In genomic region chr17:79192503-79193500, GRCh38 we compare ENCODE assay signal across 1 cellular context.
A peak's percentile ranks its signal among the peaks of the same experiment; 100 is the strongest.
TF ChIP-seq lines count a peak whose summit lies in the region.

No MANE protein-coding gene starts in this region.

TF ChIP-seq in WTC11, 78 proteins besides CTCF, POLR2A, EP300 and RAD21 (continued from another document):
- TF ChIP-seq ZBTB21 (CRISPR knock-in tag; IDR thresholded peaks at IDR 0.05; ENCODE audit: borderline replicate concordance) = peak; percentile 7; the same call in 1 of the 2 replicates
- TF ChIP-seq CBFB (CRISPR knock-in tag; IDR thresholded peaks at IDR 0.05; ENCODE audit: low read depth) = no peak; the same call in 1 of the 2 replicates
- no peak for TF ChIP-seq NFATC4 (CRISPR knock-in tag; IDR thresholded peaks at IDR 0.05)
- TF ChIP-seq, protein P1, sequence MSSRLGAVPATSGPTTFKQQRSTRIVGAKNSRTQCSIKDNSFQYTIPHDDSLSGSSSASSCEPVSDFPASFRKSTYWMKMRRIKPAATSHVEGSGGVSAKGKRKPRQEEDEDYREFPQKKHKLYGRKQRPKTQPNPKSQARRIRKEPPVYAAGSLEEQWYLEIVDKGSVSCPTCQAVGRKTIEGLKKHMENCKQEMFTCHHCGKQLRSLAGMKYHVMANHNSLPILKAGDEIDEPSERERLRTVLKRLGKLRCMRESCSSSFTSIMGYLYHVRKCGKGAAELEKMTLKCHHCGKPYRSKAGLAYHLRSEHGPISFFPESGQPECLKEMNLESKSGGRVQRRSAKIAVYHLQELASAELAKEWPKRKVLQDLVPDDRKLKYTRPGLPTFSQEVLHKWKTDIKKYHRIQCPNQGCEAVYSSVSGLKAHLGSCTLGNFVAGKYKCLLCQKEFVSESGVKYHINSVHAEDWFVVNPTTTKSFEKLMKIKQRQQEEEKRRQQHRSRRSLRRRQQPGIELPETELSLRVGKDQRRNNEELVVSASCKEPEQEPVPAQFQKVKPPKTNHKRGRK (CRISPR knock-in tag; IDR thresholded peaks at IDR 0.05; ENCODE audit: borderline replicate concordance) = 0 out of 2 replicates have a peak, but pooled peaks have one; percentile 20
- no peak for TF ChIP-seq SMAD3 (CRISPR knock-in tag; IDR thresholded peaks at IDR 0.05; ENCODE audit: borderline replicate concordance)
- no peak for TF ChIP-seq CREM (CRISPR knock-in tag; IDR thresholded peaks at IDR 0.05)
- no peak for TF ChIP-seq RELA (CRISPR knock-in tag; IDR thresholded peaks at IDR 0.05; ENCODE audit: borderline replicate concordance)
- 0 out of 2 replicates have a peak, but pooled peaks have one; percentile 14 for TF ChIP-seq PRRX2 (CRISPR knock-in tag; IDR thresholded peaks at IDR 0.05)
- TF ChIP-seq EMX1 (CRISPR knock-in tag; IDR thresholded peaks at IDR 0.05) = no peak
- TF ChIP-seq TEAD4 (CRISPR knock-in tag; IDR thresholded peaks at IDR 0.05) = no peak
- no peak for TF ChIP-seq IRF2 (CRISPR knock-in tag; IDR thresholded peaks at IDR 0.05; ENCODE audit: borderline replicate concordance, low read depth)
- TF ChIP-seq KAT7 (CRISPR knock-in tag; IDR thresholded peaks at IDR 0.05; ENCODE audit: borderline replicate concordance) = no peak
- TF ChIP-seq ZNF232 (CRISPR knock-in tag; IDR thresholded peaks at IDR 0.05) = no peak; the same call in 1 of the 2 replicates
- TF ChIP-seq ZNF416 (CRISPR knock-in tag; IDR thresholded peaks at IDR 0.05) = no peak
- TF ChIP-seq ZNF396 (CRISPR knock-in tag; IDR thresholded peaks at IDR 0.05; ENCODE audit: borderline replicate concordance) = no peak
- no peak for TF ChIP-seq ZNF263 (CRISPR knock-in tag; IDR thresholded peaks at IDR 0.05; ENCODE audit: low read depth)
- TF ChIP-seq CREB1 (CRISPR knock-in tag; IDR thresholded peaks at IDR 0.05) = no peak
- TF ChIP-seq SMAD4 (CRISPR knock-in tag; IDR thresholded peaks at IDR 0.05) = peak; percentile 83; the same call in 1 of the 2 replicates
- TF ChIP-seq ZNF219 (CRISPR knock-in tag; IDR thresholded peaks at IDR 0.05; ENCODE audit: borderline replicate concordance) = no peak
- TF ChIP-seq ERG (CRISPR knock-in tag; IDR thresholded peaks at IDR 0.05) = no peak
- TF ChIP-seq OVOL2 (CRISPR knock-in tag; IDR thresholded peaks at IDR 0.05; ENCODE audit: borderline replicate concordance) = no peak
- TF ChIP-seq HMGA2 (CRISPR knock-in tag; IDR thresholded peaks at IDR 0.05) = no peak
- TF ChIP-seq E2F1 (CRISPR knock-in tag; IDR thresholded peaks at IDR 0.05) = peak; percentile 52; the same call in 1 of the 2 replicates
- TF ChIP-seq, protein P2, sequence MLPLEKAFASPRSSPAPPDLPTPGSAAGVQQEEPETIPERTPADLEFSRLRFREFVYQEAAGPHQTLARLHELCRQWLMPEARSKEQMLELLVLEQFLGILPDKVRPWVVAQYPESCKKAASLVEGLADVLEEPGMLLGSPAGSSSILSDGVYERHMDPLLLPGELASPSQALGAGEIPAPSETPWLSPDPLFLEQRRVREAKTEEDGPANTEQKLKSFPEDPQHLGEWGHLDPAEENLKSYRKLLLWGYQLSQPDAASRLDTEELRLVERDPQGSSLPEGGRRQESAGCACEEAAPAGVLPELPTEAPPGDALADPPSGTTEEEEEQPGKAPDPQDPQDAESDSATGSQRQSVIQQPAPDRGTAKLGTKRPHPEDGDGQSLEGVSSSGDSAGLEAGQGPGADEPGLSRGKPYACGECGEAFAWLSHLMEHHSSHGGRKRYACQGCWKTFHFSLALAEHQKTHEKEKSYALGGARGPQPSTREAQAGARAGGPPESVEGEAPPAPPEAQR (CRISPR knock-in tag; IDR thresholded peaks at IDR 0.05) = no peak
- no peak for TF ChIP-seq ZMAT4 (CRISPR knock-in tag; IDR thresholded peaks at IDR 0.05)
- peak; percentile 89 for TF ChIP-seq FOXP1 (CRISPR knock-in tag; IDR thresholded peaks at IDR 0.05; ENCODE audit: borderline replicate concordance)
- TF ChIP-seq ZNF423 (CRISPR knock-in tag; IDR thresholded peaks at IDR 0.05) = peak; percentile 29; the same call in 1 of the 2 replicates
- TF ChIP-seq TEAD1 (CRISPR knock-in tag; IDR thresholded peaks at IDR 0.05) = peak; percentile 83
- no peak for TF ChIP-seq NR2C2 (CRISPR knock-in tag; IDR thresholded peaks at IDR 0.05)
- TF ChIP-seq SP1 (CRISPR knock-in tag; conservative IDR thresholded peaks at IDR 0.05) = peak; percentile 51; the same call in 1 of the 2 replicates
- TF ChIP-seq, protein P3, sequence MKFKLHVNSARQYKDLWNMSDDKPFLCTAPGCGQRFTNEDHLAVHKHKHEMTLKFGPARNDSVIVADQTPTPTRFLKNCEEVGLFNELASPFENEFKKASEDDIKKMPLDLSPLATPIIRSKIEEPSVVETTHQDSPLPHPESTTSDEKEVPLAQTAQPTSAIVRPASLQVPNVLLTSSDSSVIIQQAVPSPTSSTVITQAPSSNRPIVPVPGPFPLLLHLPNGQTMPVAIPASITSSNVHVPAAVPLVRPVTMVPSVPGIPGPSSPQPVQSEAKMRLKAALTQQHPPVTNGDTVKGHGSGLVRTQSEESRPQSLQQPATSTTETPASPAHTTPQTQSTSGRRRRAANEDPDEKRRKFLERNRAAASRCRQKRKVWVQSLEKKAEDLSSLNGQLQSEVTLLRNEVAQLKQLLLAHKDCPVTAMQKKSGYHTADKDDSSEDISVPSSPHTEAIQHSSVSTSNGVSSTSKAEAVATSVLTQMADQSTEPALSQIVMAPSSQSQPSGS (CRISPR knock-in tag; IDR thresholded peaks at IDR 0.05; ENCODE audit: borderline replicate concordance, low read depth) = peak; percentile 58; the same call in 1 of the 2 replicates
- TF ChIP-seq MLX (CRISPR knock-in tag; IDR thresholded peaks at IDR 0.05) = no peak
- peak; percentile 83; the same call in 1 of the 2 replicates for TF ChIP-seq ZBTB43 (CRISPR knock-in tag; IDR thresholded peaks at IDR 0.05)
- TF ChIP-seq SOX15 (CRISPR knock-in tag; IDR thresholded peaks at IDR 0.05) = no peak
- no peak for TF ChIP-seq ZNF317 (CRISPR knock-in tag; IDR thresholded peaks at IDR 0.05; ENCODE audit: borderline replicate concordance, low read depth)
- no peak for TF ChIP-seq ATF6 (CRISPR knock-in tag; IDR thresholded peaks at IDR 0.05)
- TF ChIP-seq NR1H2 (CRISPR knock-in tag; IDR thresholded peaks at IDR 0.05) = 0 out of 2 replicates have a peak, but pooled peaks have one; percentile 42
- no peak for TF ChIP-seq NFE2L1 (CRISPR knock-in tag; IDR thresholded peaks at IDR 0.05)
- TF ChIP-seq USF1 (CRISPR knock-in tag; IDR thresholded peaks at IDR 0.05) = peak; percentile 7; the same call in 1 of the 2 replicates
- TF ChIP-seq RORB (CRISPR knock-in tag; IDR thresholded peaks at IDR 0.05) = no peak
- peak; percentile 37; the same call in 1 of the 2 replicates for TF ChIP-seq FOXK1 (CRISPR knock-in tag; IDR thresholded peaks at IDR 0.05)
- TF ChIP-seq, protein P4, sequence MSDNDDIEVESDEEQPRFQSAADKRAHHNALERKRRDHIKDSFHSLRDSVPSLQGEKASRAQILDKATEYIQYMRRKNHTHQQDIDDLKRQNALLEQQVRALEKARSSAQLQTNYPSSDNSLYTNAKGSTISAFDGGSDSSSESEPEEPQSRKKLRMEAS (CRISPR knock-in tag; IDR thresholded peaks at IDR 0.05) = peak; percentile 71
- TF ChIP-seq NR3C1 (CRISPR knock-in tag; conservative IDR thresholded peaks at IDR 0.05; ENCODE audit: low read depth) = no peak; the same call in 1 of the 2 replicates
